Comparison of ENCODE assay signal across 2 cellular contexts in the genomic region with DNA sequence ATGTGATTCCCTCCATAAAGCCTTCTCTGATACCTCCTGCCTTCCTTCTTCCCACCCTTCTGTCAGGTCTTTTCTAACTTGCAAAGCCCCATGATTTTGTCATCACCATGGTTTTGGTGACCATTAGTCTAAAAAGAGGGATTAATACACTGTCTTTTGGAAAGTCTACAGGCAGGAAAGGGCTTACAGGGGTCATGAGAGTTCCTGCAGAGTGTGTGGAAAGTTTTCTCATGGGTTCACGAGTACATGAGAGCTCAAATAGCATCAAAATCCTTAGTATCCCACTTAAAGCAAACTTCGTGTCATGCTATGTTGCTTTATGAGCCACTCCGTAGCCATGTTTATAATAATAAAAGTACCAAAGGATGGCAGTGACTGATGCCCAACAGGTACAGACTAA.
TF ChIP-seq lines count a peak whose summit lies in the region.

No MANE protein-coding gene starts in this region.

TF ChIP-seq in SK-N-SH, 30 proteins besides CTCF, POLR2A, EP300 and RAD21 (continued from another document):
- TF ChIP-seq, protein P1, sequence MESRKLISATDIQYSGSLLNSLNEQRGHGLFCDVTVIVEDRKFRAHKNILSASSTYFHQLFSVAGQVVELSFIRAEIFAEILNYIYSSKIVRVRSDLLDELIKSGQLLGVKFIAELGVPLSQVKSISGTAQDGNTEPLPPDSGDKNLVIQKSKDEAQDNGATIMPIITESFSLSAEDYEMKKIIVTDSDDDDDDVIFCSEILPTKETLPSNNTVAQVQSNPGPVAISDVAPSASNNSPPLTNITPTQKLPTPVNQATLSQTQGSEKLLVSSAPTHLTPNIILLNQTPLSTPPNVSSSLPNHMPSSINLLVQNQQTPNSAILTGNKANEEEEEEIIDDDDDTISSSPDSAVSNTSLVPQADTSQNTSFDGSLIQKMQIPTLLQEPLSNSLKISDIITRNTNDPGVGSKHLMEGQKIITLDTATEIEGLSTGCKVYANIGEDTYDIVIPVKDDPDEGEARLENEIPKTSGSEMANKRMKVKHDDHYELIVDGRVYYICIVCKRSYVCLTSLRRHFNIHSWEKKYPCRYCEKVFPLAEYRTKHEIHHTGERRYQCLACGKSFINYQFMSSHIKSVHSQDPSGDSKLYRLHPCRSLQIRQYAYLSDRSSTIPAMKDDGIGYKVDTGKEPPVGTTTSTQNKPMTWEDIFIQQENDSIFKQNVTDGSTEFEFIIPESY (IDR thresholded peaks at IDR 0.05; ENCODE audit: borderline replicate concordance, low read depth): no peak
- TF ChIP-seq RCOR1 (IDR thresholded peaks at IDR 0.05; ENCODE audit: low read length) (no peak), TEAD4 (IDR thresholded peaks at IDR 0.05; ENCODE audit: borderline replicate concordance, insufficient read depth) (no peak), GATA2 (CRISPR knock-in tag; IDR thresholded peaks at IDR 0.05) (no peak)
- TF ChIP-seq, protein P2, sequence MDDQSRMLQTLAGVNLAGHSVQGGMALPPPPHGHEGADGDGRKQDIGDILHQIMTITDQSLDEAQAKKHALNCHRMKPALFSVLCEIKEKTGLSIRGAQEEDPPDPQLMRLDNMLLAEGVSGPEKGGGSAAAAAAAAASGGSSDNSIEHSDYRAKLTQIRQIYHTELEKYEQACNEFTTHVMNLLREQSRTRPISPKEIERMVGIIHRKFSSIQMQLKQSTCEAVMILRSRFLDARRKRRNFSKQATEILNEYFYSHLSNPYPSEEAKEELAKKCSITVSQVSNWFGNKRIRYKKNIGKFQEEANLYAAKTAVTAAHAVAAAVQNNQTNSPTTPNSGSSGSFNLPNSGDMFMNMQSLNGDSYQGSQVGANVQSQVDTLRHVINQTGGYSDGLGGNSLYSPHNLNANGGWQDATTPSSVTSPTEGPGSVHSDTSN (IDR thresholded peaks at IDR 0.05): no peak
TF ChIP-seq in SK-N-SH: peak in this region for 0.

TF ChIP-seq in SK-N-SH treated with all-trans-retinoic acid at 6 μM for 48 hours, 23 proteins besides CTCF, POLR2A, EP300 and RAD21 (continued from another document):
- TF ChIP-seq, protein P3, sequence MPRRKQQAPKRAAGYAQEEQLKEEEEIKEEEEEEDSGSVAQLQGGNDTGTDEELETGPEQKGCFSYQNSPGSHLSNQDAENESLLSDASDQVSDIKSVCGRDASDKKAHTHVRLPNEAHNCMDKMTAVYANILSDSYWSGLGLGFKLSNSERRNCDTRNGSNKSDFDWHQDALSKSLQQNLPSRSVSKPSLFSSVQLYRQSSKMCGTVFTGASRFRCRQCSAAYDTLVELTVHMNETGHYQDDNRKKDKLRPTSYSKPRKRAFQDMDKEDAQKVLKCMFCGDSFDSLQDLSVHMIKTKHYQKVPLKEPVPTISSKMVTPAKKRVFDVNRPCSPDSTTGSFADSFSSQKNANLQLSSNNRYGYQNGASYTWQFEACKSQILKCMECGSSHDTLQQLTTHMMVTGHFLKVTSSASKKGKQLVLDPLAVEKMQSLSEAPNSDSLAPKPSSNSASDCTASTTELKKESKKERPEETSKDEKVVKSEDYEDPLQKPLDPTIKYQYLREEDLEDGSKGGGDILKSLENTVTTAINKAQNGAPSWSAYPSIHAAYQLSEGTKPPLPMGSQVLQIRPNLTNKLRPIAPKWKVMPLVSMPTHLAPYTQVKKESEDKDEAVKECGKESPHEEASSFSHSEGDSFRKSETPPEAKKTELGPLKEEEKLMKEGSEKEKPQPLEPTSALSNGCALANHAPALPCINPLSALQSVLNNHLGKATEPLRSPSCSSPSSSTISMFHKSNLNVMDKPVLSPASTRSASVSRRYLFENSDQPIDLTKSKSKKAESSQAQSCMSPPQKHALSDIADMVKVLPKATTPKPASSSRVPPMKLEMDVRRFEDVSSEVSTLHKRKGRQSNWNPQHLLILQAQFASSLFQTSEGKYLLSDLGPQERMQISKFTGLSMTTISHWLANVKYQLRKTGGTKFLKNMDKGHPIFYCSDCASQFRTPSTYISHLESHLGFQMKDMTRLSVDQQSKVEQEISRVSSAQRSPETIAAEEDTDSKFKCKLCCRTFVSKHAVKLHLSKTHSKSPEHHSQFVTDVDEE (CRISPR knock-in tag; IDR thresholded peaks at IDR 0.05): no peak
- TF ChIP-seq BACH2 (CRISPR knock-in tag; IDR thresholded peaks at IDR 0.05; ENCODE audit: borderline replicate concordance) (no peak), OSR1 (CRISPR knock-in tag; IDR thresholded peaks at IDR 0.05) (no peak), ESRRG (CRISPR knock-in tag; IDR thresholded peaks at IDR 0.05) (no peak), SNAI2 (CRISPR knock-in tag; IDR thresholded peaks at IDR 0.05) (no peak), PPARA (CRISPR knock-in tag; IDR thresholded peaks at IDR 0.05; ENCODE audit: borderline replicate concordance) (no peak), ISL1 (CRISPR knock-in tag; IDR thresholded peaks at IDR 0.05) (no peak), ARNTL (CRISPR knock-in tag; IDR thresholded peaks at IDR 0.05; ENCODE audit: borderline replicate concordance, low read depth) (no peak), RARB (CRISPR knock-in tag; IDR thresholded peaks at IDR 0.05) (no peak), ZNF565 (CRISPR knock-in tag; conservative IDR thresholded peaks at IDR 0.05; ENCODE audit: low read depth) (no peak)
- TF ChIP-seq, protein P4, sequence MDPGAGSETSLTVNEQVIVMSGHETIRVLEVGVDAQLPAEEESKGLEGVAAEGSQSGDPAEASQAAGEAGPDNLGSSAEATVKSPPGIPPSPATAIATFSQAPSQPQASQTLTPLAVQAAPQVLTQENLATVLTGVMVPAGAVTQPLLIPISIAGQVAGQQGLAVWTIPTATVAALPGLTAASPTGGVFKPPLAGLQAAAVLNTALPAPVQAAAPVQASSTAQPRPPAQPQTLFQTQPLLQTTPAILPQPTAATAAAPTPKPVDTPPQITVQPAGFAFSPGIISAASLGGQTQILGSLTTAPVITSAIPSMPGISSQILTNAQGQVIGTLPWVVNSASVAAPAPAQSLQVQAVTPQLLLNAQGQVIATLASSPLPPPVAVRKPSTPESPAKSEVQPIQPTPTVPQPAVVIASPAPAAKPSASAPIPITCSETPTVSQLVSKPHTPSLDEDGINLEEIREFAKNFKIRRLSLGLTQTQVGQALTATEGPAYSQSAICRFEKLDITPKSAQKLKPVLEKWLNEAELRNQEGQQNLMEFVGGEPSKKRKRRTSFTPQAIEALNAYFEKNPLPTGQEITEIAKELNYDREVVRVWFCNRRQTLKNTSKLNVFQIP (CRISPR knock-in tag; IDR thresholded peaks at IDR 0.05; ENCODE audit: borderline replicate concordance, low read depth): no peak
- TF ChIP-seq, protein P5, sequence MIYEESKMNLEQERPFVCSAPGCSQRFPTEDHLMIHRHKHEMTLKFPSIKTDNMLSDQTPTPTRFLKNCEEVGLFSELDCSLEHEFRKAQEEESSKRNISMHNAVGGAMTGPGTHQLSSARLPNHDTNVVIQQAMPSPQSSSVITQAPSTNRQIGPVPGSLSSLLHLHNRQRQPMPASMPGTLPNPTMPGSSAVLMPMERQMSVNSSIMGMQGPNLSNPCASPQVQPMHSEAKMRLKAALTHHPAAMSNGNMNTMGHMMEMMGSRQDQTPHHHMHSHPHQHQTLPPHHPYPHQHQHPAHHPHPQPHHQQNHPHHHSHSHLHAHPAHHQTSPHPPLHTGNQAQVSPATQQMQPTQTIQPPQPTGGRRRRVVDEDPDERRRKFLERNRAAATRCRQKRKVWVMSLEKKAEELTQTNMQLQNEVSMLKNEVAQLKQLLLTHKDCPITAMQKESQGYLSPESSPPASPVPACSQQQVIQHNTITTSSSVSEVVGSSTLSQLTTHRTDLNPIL (CRISPR knock-in tag; IDR thresholded peaks at IDR 0.05; ENCODE audit: low read depth): no peak
TF ChIP-seq in SK-N-SH treated with all-trans-retinoic acid at 6 μM for 48 hours: peak in this region for 0.
